In genomic region chr16:65202461-65202860, GRCh38 we compare ENCODE assay signal across 23 cellular contexts.
DNase-seq lines count a peak whose midpoint lies in the region; ATAC-seq and TF ChIP-seq lines count a peak whose summit lies in the region.
"Had no signal": no experiment of that assay in that cellular context is flagged by ENCODE, and none has a peak within 500 bp of the region (broad histone marks: within the 10 kb centered on the region; RNA-seq: fewer than 3 reads in every experiment).

No MANE protein-coding gene starts in this region.

- H2AFZ ChIP-seq in GM23248: no peak overlapping the region

- POLR2A ChIA-PET in AG04450 (lab: Yijun Ruan, JAX): no interaction called here

- H3K36me3 ChIP-seq in GM23248 (ENCODE audit: low read depth): no peaks in the 10 kb centered on the region
- H3K36me3 ChIP-seq in effector memory CD4-positive, alpha-beta T cell (ENCODE audit: control insufficient read depth, insufficient read depth, low read length): no peaks in the 10 kb centered on the region
- H3K36me3 ChIP-seq: HAP-1, upper lobe of right lung had no signal

- H3K27me3 ChIP-seq in AG04450 (ENCODE audit: control insufficient read depth, insufficient read depth, low read length) (no peaks in the 10 kb centered on the region), GM23248 (replicated peaks; ENCODE audit: insufficient read depth) (no peaks in the 10 kb centered on the region)
- H3K27me3 ChIP-seq in effector memory CD4-positive, alpha-beta T cell (replicated peaks; ENCODE audit: control insufficient read depth, insufficient read depth, low read length, poor library complexity, severe bottlenecking): no peaks in the 10 kb centered on the region
- H3K27me3 ChIP-seq: upper lobe of right lung had no signal

- H3K4me3 ChIP-seq in AG04450 (ENCODE audit: low read depth, low read length) (no peak overlapping the region), GM23248 (no peak overlapping the region), foreskin fibroblast (ENCODE audit: low read depth in 1 of 2, low read length in 2 of 2) (no peak overlapping the region)
- no peak overlapping the region for H3K4me3 ChIP-seq in effector memory CD4-positive, alpha-beta T cell (ENCODE audit: insufficient read depth, low read depth, low read length, poor library complexity, severe bottlenecking)
- H3K4me3 ChIP-seq: A549, HAP-1, upper lobe of right lung had no signal

- H3K9me3 ChIP-seq in AG04450 (ENCODE audit: control insufficient read depth, insufficient read depth, low read length): no peaks in the 10 kb centered on the region
- H3K9me3 ChIP-seq in GM23248 (ENCODE audit: low read depth): no peaks in the 10 kb centered on the region
- no peaks in the 10 kb centered on the region for H3K9me3 ChIP-seq in effector memory CD4-positive, alpha-beta T cell (ENCODE audit: control insufficient read depth, low read length)
- H3K9me3 ChIP-seq: A549, HAP-1, upper lobe of right lung had no signal

- no peaks in the 10 kb centered on the region for H3F3A ChIP-seq in GM23248 (ENCODE audit: insufficient read depth)

- CTCF ChIA-PET in AG04450 (lab: Charles Lee): no interaction called here

- TF ChIP-seq CTCF in AG04450 (IDR thresholded peaks at IDR 0.05; ENCODE audit: low read depth, low read length): 0 out of 2 replicates have a peak, but pooled peaks have one; percentile 7
- TF ChIP-seq CTCF in foreskin fibroblast (IDR thresholded peaks at IDR 0.05; ENCODE audit: low read depth, low read length): no peak

- H3K4me1 ChIP-seq in GM23248 (ENCODE audit: insufficient read depth): 0 out of 2 replicates have a peak, but pooled peaks cover 7% of the 10 kb centered on the region
- no peaks in the 10 kb centered on the region for H3K4me1 ChIP-seq in effector memory CD4-positive, alpha-beta T cell (ENCODE audit: control insufficient read depth, insufficient read depth, low read length, poor library complexity, severe bottlenecking)
- H3K4me1 ChIP-seq: A549, HAP-1, upper lobe of right lung had no signal

- H4K20me1 ChIP-seq in GM23248 (ENCODE audit: insufficient read depth): no peaks in the 10 kb centered on the region

- H3K27ac ChIP-seq in AG04450 (ENCODE audit: low read depth, low read length) (no peak overlapping the region), GM23248 (no peak overlapping the region)
- H3K27ac ChIP-seq in effector memory CD4-positive, alpha-beta T cell (ENCODE audit: insufficient read depth, low read length, poor library complexity, severe bottlenecking): no peak overlapping the region
- H3K27ac ChIP-seq: A549, upper lobe of right lung had no signal

- H3K4me2 ChIP-seq in GM23248 (ENCODE audit: unreplicated experiment): no peak overlapping the region
- H3K4me2 ChIP-seq: A549 had no signal

- ATAC-seq in SK-N-SH treated with all-trans-retinoic acid at 6 μM for 48 hours: no peak; the same call in 2 of the 3 replicates
- no peak for ATAC-seq in HG03097 (IDR thresholded peaks at IDR 0.05; ENCODE audit: low FRiP score, unreplicated experiment)
- no peak for ATAC-seq in GM18909 (IDR thresholded peaks at IDR 0.05; ENCODE audit: poor library complexity, unreplicated experiment)
- ATAC-seq in HG03280 (IDR thresholded peaks at IDR 0.05; ENCODE audit: unreplicated experiment): no peak
- ATAC-seq: A549; left colon; naive thymus-derived CD8-positive, alpha-beta T cell; Right ventricle myocardium inferior; T-cell; upper lobe of right lung had no signal

- in situ Hi-C loops in GM23248 (cut with MboI): no loop called here

- no peak overlapping the region for H3K9ac ChIP-seq in GM23248

- H3K79me2 ChIP-seq in GM23248 (ENCODE audit: insufficient read depth): no peaks in the 10 kb centered on the region

- 93 to 95% methylated on average over 1 of the region's 1 CpG for WGBS in GM23248 (ENCODE audit: low coverage in 1 of 2, low lambda C conversion rate in 2 of 2, missing lambda C conversion rate in 2 of 2), 2 experiments

- H3K9me2 ChIP-seq in GM23248 (ENCODE audit: insufficient read depth): no peaks in the 10 kb centered on the region

- DNase-seq in AG04450 (ENCODE audit: low read depth, low spot score) (no peak), GM23248 (peak; percentile 55), foreskin fibroblast (peak; percentile 46 to 77)
- DNase-seq in effector memory CD4-positive, alpha-beta T cell: no peak
- DNase-seq: activated CD4-positive, alpha-beta T cell treated with anti-CD3 and anti-CD28 coated beads for 4 hours; CD4-positive, alpha-beta T cell; erythroblast; glutamatergic neuron; left colon; MM.1S; naive thymus-derived CD8-positive, alpha-beta T cell; NCI-H1436 treated with DMSO at 0.1 percent for 48 hours; NCI-H524 treated with DMSO at 0.1 percent for 48 hours; stimulated activated CD8-positive, alpha-beta memory T cell treated with anti-CD3 and anti-CD28 coated beads, Interleukin-4, amount 100 ng/mL, for 48 hours; T-cell; upper lobe of right lung had no signal

TF ChIP-seq in SK-N-SH treated with all-trans-retinoic acid at 6 μM for 48 hours, 23 proteins besides CTCF, POLR2A, EP300 and RAD21:
- peak; percentile 72 for TF ChIP-seq ISL1 (CRISPR knock-in tag; IDR thresholded peaks at IDR 0.05)
- TF ChIP-seq ZFP3 (CRISPR knock-in tag; IDR thresholded peaks at IDR 0.05): no peak
- TF ChIP-seq, protein P1, sequence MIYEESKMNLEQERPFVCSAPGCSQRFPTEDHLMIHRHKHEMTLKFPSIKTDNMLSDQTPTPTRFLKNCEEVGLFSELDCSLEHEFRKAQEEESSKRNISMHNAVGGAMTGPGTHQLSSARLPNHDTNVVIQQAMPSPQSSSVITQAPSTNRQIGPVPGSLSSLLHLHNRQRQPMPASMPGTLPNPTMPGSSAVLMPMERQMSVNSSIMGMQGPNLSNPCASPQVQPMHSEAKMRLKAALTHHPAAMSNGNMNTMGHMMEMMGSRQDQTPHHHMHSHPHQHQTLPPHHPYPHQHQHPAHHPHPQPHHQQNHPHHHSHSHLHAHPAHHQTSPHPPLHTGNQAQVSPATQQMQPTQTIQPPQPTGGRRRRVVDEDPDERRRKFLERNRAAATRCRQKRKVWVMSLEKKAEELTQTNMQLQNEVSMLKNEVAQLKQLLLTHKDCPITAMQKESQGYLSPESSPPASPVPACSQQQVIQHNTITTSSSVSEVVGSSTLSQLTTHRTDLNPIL (CRISPR knock-in tag; IDR thresholded peaks at IDR 0.05; ENCODE audit: low read depth): 0 out of 2 replicates have a peak, but pooled peaks have one; percentile 18

Comparison
In these comparisons a context has a peak if more than half of its experiments do, and no peak if none do; other contexts are left out.
1. DNase-seq: peak in GM23248 (single experiment) and foreskin fibroblast (2 of 2); none in AG04450 (single experiment) and effector memory CD4-positive, alpha-beta T cell (0 of 3).